In genomic region chr6:43369174-43370002, GRCh38 we compare ENCODE assay signal across 1 cellular context.
A peak's percentile ranks its signal among the peaks of the same experiment; 100 is the strongest.
TF ChIP-seq lines count a peak whose summit lies in the region.

TSS of gene ZNF318 (minus strand) at chr6:43369647. CDS start at chr6:43369365, 282 bp downstream.

TF ChIP-seq in HepG2, 621 proteins besides CTCF, POLR2A, EP300 and RAD21 (continued from another document and continues in another):
- TF ChIP-seq ZNF414 (CRISPR knock-in tag; IDR thresholded peaks at IDR 0.05), result 0 out of 2 replicates have a peak, but pooled peaks have one; percentile 19
- 0 out of 2 replicates have a peak, but pooled peaks have one; percentile 47 for TF ChIP-seq JUN (CRISPR knock-in tag; IDR thresholded peaks at IDR 0.05)
- no peak for TF ChIP-seq HMGXB3 (CRISPR knock-in tag; IDR thresholded peaks at IDR 0.05; ENCODE audit: borderline replicate concordance)
- TF ChIP-seq MED1 (CRISPR knock-in tag; IDR thresholded peaks at IDR 0.05), result no peak; the same call in 1 of the 2 replicates
- peak; percentile 61; the same call in 1 of the 2 replicates for TF ChIP-seq KDM5B (CRISPR knock-in tag; IDR thresholded peaks at IDR 0.05; ENCODE audit: borderline replicate concordance)
- TF ChIP-seq ZBTB25 (CRISPR knock-in tag; IDR thresholded peaks at IDR 0.05), result peak; percentile 69; the same call in 1 of the 2 replicates
- TF ChIP-seq HNRNPK (IDR thresholded peaks at IDR 0.05; ENCODE audit: low read depth, low read length, poor library complexity, severe bottlenecking), result peak; percentile 74
- TF ChIP-seq NFAT5 (CRISPR knock-in tag; IDR thresholded peaks at IDR 0.05), result peak; percentile 5; the same call in 1 of the 2 replicates
- peak; percentile 84 for TF ChIP-seq RAD51 (IDR thresholded peaks at IDR 0.05; ENCODE audit: borderline replicate concordance)
- TF ChIP-seq RFXANK (CRISPR knock-in tag; IDR thresholded peaks at IDR 0.05), result 0 out of 2 replicates have a peak, but pooled peaks have one; percentile 45
- no peak for TF ChIP-seq FUBP1 (CRISPR knock-in tag; IDR thresholded peaks at IDR 0.05; ENCODE audit: borderline replicate concordance)
- TF ChIP-seq ZNF20 (CRISPR knock-in tag; IDR thresholded peaks at IDR 0.05), result peak; percentile 68
- peak; percentile 62; the same call in 1 of the 2 replicates for TF ChIP-seq ZNF580 (CRISPR knock-in tag; IDR thresholded peaks at IDR 0.05; ENCODE audit: borderline replicate concordance, low read depth)
- peak; percentile 52; the same call in 1 of the 2 replicates for TF ChIP-seq SP2 (CRISPR knock-in tag; IDR thresholded peaks at IDR 0.05)
- TF ChIP-seq CEBPB (IDR thresholded peaks at IDR 0.05; ENCODE audit: borderline replicate concordance, low read depth, low read length), result no peak
- 0 out of 2 replicates have a peak, but pooled peaks have one; percentile 12 for TF ChIP-seq NFYC (CRISPR knock-in tag; IDR thresholded peaks at IDR 0.05)
- peak; percentile 62; the same call in 1 of the 2 replicates for TF ChIP-seq TOE1 (CRISPR knock-in tag; IDR thresholded peaks at IDR 0.05)
- TF ChIP-seq ZMYM3 (CRISPR knock-in tag; IDR thresholded peaks at IDR 0.05), result peak; percentile 74
- TF ChIP-seq KDM5A (IDR thresholded peaks at IDR 0.05; ENCODE audit: borderline replicate concordance, low read length), result no peak; the same call in 1 of the 2 replicates
- TF ChIP-seq ZNF569 (CRISPR knock-in tag; IDR thresholded peaks at IDR 0.05; ENCODE audit: borderline replicate concordance), result no peak
- no peak for TF ChIP-seq IRF1 (CRISPR knock-in tag; IDR thresholded peaks at IDR 0.05; ENCODE audit: low read depth)
- TF ChIP-seq SAP130 (CRISPR knock-in tag; IDR thresholded peaks at IDR 0.05; ENCODE audit: low read depth), result peak; percentile 80
- TF ChIP-seq HNRNPLL (IDR thresholded peaks at IDR 0.05; ENCODE audit: low read depth, low read length, poor library complexity, severe bottlenecking), result peak; percentile 85
- TF ChIP-seq ZNF503 (CRISPR knock-in tag; IDR thresholded peaks at IDR 0.05), result no peak
- TF ChIP-seq HMG20A (CRISPR knock-in tag; IDR thresholded peaks at IDR 0.05; ENCODE audit: borderline replicate concordance), result 0 out of 2 replicates have a peak, but pooled peaks have one; percentile 16
- no peak for TF ChIP-seq MED13 (CRISPR knock-in tag; IDR thresholded peaks at IDR 0.05)
- peak; percentile 66; the same call in 1 of the 2 replicates for TF ChIP-seq ZNF788 (CRISPR knock-in tag; IDR thresholded peaks at IDR 0.05; ENCODE audit: borderline replicate concordance)
- no peak for TF ChIP-seq ZFP41 (CRISPR knock-in tag; IDR thresholded peaks at IDR 0.05; ENCODE audit: borderline replicate concordance)
- peak; percentile 95 for TF ChIP-seq ARNTL (CRISPR knock-in tag; IDR thresholded peaks at IDR 0.05)
- TF ChIP-seq NRL (CRISPR knock-in tag; IDR thresholded peaks at IDR 0.05; ENCODE audit: borderline replicate concordance), result no peak
- TF ChIP-seq DBP (CRISPR knock-in tag; IDR thresholded peaks at IDR 0.05; ENCODE audit: not compliant biosample characterization), result no peak
- 0 out of 2 replicates have a peak, but pooled peaks have one; percentile 31 for TF ChIP-seq IRF2 (CRISPR knock-in tag; IDR thresholded peaks at IDR 0.05)
- TF ChIP-seq HDAC2 (CRISPR knock-in tag; IDR thresholded peaks at IDR 0.05), result peak; percentile 54
- TF ChIP-seq PATZ1 (CRISPR knock-in tag; IDR thresholded peaks at IDR 0.05), result peak; percentile 71; the same call in 1 of the 2 replicates
- TF ChIP-seq FOXK2 (IDR thresholded peaks at IDR 0.05), result no peak
- peak; percentile 81 for TF ChIP-seq KDM2A (CRISPR knock-in tag; IDR thresholded peaks at IDR 0.05; ENCODE audit: borderline replicate concordance, low read depth)
- TF ChIP-seq ZNF235 (CRISPR knock-in tag; IDR thresholded peaks at IDR 0.05; ENCODE audit: borderline replicate concordance), result no peak
